Comparison of ENCODE assay signal across 19 cellular contexts in the genomic region with DNA sequence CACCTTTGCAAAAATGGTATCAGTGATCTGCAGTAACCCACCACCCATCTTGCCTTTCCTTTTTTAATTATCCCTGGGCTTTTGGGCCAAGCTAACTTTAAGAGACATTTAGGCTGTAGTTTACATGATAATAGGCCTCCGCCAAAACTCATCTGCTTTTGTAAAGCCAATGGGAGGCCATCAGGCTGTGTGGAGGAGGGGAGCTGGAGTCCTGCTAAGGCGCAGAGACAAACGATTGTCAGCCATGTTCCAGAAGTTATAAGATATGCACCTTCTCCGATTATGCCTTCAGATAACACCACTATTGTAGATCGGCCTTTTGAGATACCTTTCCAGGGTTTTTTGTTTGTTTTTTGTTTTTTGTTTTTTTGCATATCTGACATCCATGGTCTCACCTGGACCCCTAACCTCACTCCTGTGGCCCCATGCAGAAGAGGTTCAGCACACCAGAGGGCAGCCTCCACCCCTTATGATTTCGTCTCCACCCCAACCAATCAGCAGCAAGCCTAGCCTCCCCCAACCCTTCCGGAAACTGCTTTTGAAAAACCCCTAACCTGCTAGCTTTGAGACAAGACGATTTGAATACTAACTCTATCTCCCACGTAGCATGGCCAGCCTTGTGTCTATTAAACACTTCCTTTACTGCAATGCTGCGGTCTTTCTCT.
DNase-seq lines count a peak whose midpoint lies in the region; ATAC-seq, FAIRE-seq and TF ChIP-seq lines count a peak whose summit lies in the region.
"Had no signal": no experiment of that assay in that cellular context is flagged by ENCODE, and none has a peak within 500 bp of the region (broad histone marks: within the 10 kb centered on the region; RNA-seq: fewer than 3 reads in every experiment).

No MANE protein-coding gene starts in this region.

- DNase-seq in GM12865 (ENCODE audit: low read depth) = peak; percentile 26
- DNase-seq in Karpas-422 = peak; percentile 64
- no peak for DNase-seq in bronchial epithelial cell (ENCODE audit: low read depth)
- DNase-seq in NCI-H1048 (lab: John Stamatoyannopoulos, UW) = no peak
- no peak for DNase-seq in globus pallidus (ENCODE audit: low spot score)
- DNase-seq: DMS 273 treated with DMSO at 0.1 percent for 48 hours, IMR-90, NCI-H1436, NCI-H2029 treated with DMSO at 0.1 percent for 48 hours, NCI-H2171 treated with DMSO at 0.1 percent for 48 hours, NCI-H748 treated with DMSO at 0.1 percent for 48 hours, SHP77, SK-N-SH had no signal

- H4K20me1 ChIP-seq in Karpas-422 (ENCODE audit: insufficient read depth, low read depth, low read length) = no peaks in the 10 kb centered on the region

- H3K79me2 ChIP-seq in Karpas-422 (ENCODE audit: low read length) = no peaks in the 10 kb centered on the region

- peak overlapping the region; percentile 27 for H3K4me2 ChIP-seq in Karpas-422 (ENCODE audit: low read depth, low read length, poor library complexity, severe bottlenecking)
- H3K4me2 ChIP-seq: SK-N-SH had no signal

- TF ChIP-seq CTCF in GM12865 (IDR thresholded peaks at IDR 0.05; ENCODE audit: insufficient read depth, low read depth, low read length, missing control alignments) = no peak
- no peak for TF ChIP-seq CTCF in bronchial epithelial cell (IDR thresholded peaks at IDR 0.05; ENCODE audit: insufficient read depth, low read length, severe bottlenecking)

- H3K9ac ChIP-seq in Karpas-422 (ENCODE audit: low read length) = 0 out of 2 replicates have a peak overlapping the region, but pooled peaks have one; percentile 26
- H3K9ac ChIP-seq in iPS-20b (ENCODE audit: low read depth, low read length) = peak overlapping the region; percentile 30; the same call in 1 of the 2 replicates
- H3K9ac ChIP-seq: SK-N-SH had no signal

- peak; percentile 76 for FAIRE-seq in bronchial epithelial cell (lab: Jason Lieb, UNC)
- FAIRE-seq: GM19239, RCC 7860 had no signal

- peak overlapping the region; percentile 60; the same call in 1 of the 2 replicates for H2AFZ ChIP-seq in Karpas-422 (ENCODE audit: low read length)

- H3K27ac ChIP-seq in Karpas-422 (ENCODE audit: low read length) = no peak overlapping the region
- peak overlapping the region; percentile 86 for H3K27ac ChIP-seq in iPS-20b (ENCODE audit: low read length)
- H3K27ac ChIP-seq: C4-2B had no signal

- H3K27me3 ChIP-seq in Karpas-422 (ENCODE audit: low read length) = no peaks in the 10 kb centered on the region
- peaks cover 2% of the 10 kb centered on the region for H3K27me3 ChIP-seq in bronchial epithelial cell (ENCODE audit: control insufficient read depth, insufficient read depth, low read length)
- no peaks in the 10 kb centered on the region for H3K27me3 ChIP-seq in iPS-20b (ENCODE audit: insufficient read depth, low read length)

- H3K4me3 ChIP-seq in GM12865 (ENCODE audit: low read depth, low read length) = no peak overlapping the region
- H3K4me3 ChIP-seq in Karpas-422 (ENCODE audit: low read length) = no peak overlapping the region
- no peak overlapping the region for H3K4me3 ChIP-seq in bronchial epithelial cell (ENCODE audit: low read depth, low read length)
- H3K4me3 ChIP-seq in iPS-20b (ENCODE audit: low read length) = peak overlapping the region; percentile 51

- H3K4me1 ChIP-seq in Karpas-422 (ENCODE audit: low read length) (peaks cover 4% of the 10 kb centered on the region; the same call in 1 of the 2 replicates), iPS-20b (ENCODE audit: insufficient read depth, low read length) (peaks cover 16% of the 10 kb centered on the region)

- H3K36me3 ChIP-seq in Karpas-422 (ENCODE audit: insufficient read depth, low read length) (no peaks in the 10 kb centered on the region), bronchial epithelial cell (ENCODE audit: control insufficient read depth, insufficient read depth, low read length) (no peaks in the 10 kb centered on the region), iPS-20b (ENCODE audit: insufficient read depth, low read depth, low read length) (no peaks in the 10 kb centered on the region)

- H3K9me2 ChIP-seq in Karpas-422 (replicated peaks; ENCODE audit: insufficient read depth, low read length) = no peaks in the 10 kb centered on the region
- H3K9me2 ChIP-seq: SK-N-SH had no signal

- H3K9me3 ChIP-seq in Karpas-422 (ENCODE audit: low read length) = no peaks in the 10 kb centered on the region
- peaks cover 23% of the 10 kb centered on the region for H3K9me3 ChIP-seq in iPS-20b (ENCODE audit: insufficient read depth, low read depth, low read length)

- ATAC-seq in HG03520 (IDR thresholded peaks at IDR 0.05; ENCODE audit: unreplicated experiment) (no peak), GM21786 (IDR thresholded peaks at IDR 0.05; ENCODE audit: unreplicated experiment) (no peak)

Comparison
In these comparisons a context has a peak if more than half of its experiments do, and no peak if none do; other contexts are left out.
1. DNase-seq: peak in GM12865 (single experiment) and Karpas-422 (single experiment); none in bronchial epithelial cell (single experiment), NCI-H1048 (single experiment) and globus pallidus (single experiment).